ENCODE assay signal across 9 cellular contexts in the genomic region with DNA sequence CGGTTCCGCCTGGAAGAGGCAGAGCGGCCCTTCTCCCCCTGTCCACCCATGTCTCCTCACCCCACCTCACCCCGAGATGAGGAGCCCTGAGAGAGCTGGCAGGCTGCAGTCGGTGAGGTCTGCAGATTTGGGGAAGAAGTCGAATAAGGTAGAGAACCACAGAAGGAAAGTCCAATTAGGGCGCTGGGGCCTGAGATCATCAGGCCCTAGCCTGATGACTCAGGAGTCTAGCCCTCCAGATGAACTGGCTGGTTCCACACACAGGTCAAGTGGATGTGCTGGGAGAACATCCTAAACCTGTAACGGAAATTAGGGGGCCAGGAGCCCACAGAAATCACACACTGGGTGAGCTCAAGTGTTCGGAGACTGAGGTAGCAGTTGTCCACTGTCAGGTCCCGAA. TPM values are rescaled to one million over a fixed set of nuclear protein-coding genes. Genes with fewer than 3 reads are reported as not detected.
A peak's percentile ranks its signal among the peaks of the same experiment; 100 is the strongest.
DNase-seq lines count a peak whose midpoint lies in the region; ATAC-seq, FAIRE-seq and TF ChIP-seq lines count a peak whose summit lies in the region.
"Had no signal": no experiment of that assay in that cellular context is flagged by ENCODE, and none has a peak within 500 bp of the region (broad histone marks: within the 10 kb centered on the region; RNA-seq: fewer than 3 reads in every experiment).

No MANE protein-coding gene starts in this region.

- no peak overlapping the region for H3K9ac ChIP-seq in KMS-11
- 0 out of 4 replicates have a peak overlapping the region, but pooled peaks of 1 of the 2 experiments have one; percentile 70 for H3K9ac ChIP-seq in K562 (ENCODE audit: insufficient read depth in 1 of 2, low read depth in 2 of 2, low read length in 2 of 2)
- H3K9ac ChIP-seq in mucosa of rectum (ENCODE audit: low read depth in 1 of 2, low read length in 2 of 2), result peak overlapping the region in 1 of 2 donors; percentile 55

- no peaks in the 10 kb centered on the region for H3K9me1 ChIP-seq in K562 (ENCODE audit: control insufficient read depth, insufficient read depth, low read length)

- in situ Hi-C loops in K562 (cut with MboI), result no loop called here

- H3K36me3 ChIP-seq in KMS-11 (ENCODE audit: insufficient read depth), result no peaks in the 10 kb centered on the region
- peaks cover 20% of the 10 kb centered on the region for H3K36me3 ChIP-seq in K562 (ENCODE audit: control insufficient read depth, insufficient read depth, low read length)
- peaks cover 16 to 19% of the 10 kb centered on the region in 2 donors for H3K36me3 ChIP-seq in mucosa of rectum (ENCODE audit: control insufficient read depth in 2 of 2, insufficient read depth in 2 of 2, low read length in 2 of 2)

- FAIRE-seq in K562 (lab: Jason Lieb, UNC) (no peak), RCC 7860 (lab: Jason Lieb, UNC) (no peak), frontal cortex (lab: Jason Lieb, UNC) (no peak)

- H2AFZ ChIP-seq in KMS-11 (ENCODE audit: low read depth), result peak overlapping the region; percentile 47; the same call in 1 of the 2 replicates
- peak overlapping the region; percentile 66; the same call in 1 of the 2 replicates for H2AFZ ChIP-seq in K562 (ENCODE audit: low read depth, low read length)

- no peak for TF ChIP-seq RAD21 in K562 (CRISPR knock-in tag; conservative IDR thresholded peaks at IDR 0.05 in 1 of 2, IDR thresholded peaks at IDR 0.05 in 1 of 2)

- no peak for TF ChIP-seq EP300 in K562 (IDR thresholded peaks at IDR 0.05; ENCODE audit: low read length)

- H3K27me3 ChIP-seq in AG04450 (ENCODE audit: control insufficient read depth, insufficient read depth, low read length) (peaks cover 1% of the 10 kb centered on the region), KMS-11 (ENCODE audit: insufficient read depth, low read depth) (no peaks in the 10 kb centered on the region), K562 (ENCODE audit: control insufficient read depth in 2 of 2, insufficient read depth in 2 of 2, low read length in 2 of 2) (no peaks in the 10 kb centered on the region), mucosa of rectum (ENCODE audit: control insufficient read depth in 2 of 2, insufficient read depth in 2 of 2, low read length in 2 of 2) (no peaks in the 10 kb centered on the region)

- H3K4me3 ChIP-seq in AG04450 (ENCODE audit: low read depth, low read length) (no peak overlapping the region), KMS-11 (IDR thresholded peaks at IDR 0.05; ENCODE audit: insufficient read depth, low read depth, low read length) (no peak overlapping the region), K562 (no peak overlapping the region), mucosa of rectum (ENCODE audit: low read length in 2 of 2) (peak overlapping the region; percentile 94 to 96)

- H3K79me2 ChIP-seq in KMS-11 (ENCODE audit: insufficient read depth, low read depth), result peaks cover 17% of the 10 kb centered on the region
- peaks cover 23% of the 10 kb centered on the region for H3K79me2 ChIP-seq in K562 (ENCODE audit: control insufficient read depth, insufficient read depth, low read length)

- CTCF ChIA-PET in AG04450 (lab: Charles Lee) (interaction anchor here (1.1 to 2.7 kb wide), 4 partner anchors 18 to 116 kb away, joined by 4 to 32 read pairs (median 6); no protein-coding TSS in a partner anchor), K562 (lab: Yijun Ruan, JAX; ENCODE audit: low intra/inter-chr PET ratio) (no interaction called here)

- no peak for TF ChIP-seq POLR2A in K562 (conservative IDR thresholded peaks at IDR 0.05)

- ATAC-seq in K562 (no peak), GM21737 (IDR thresholded peaks at IDR 0.05; ENCODE audit: unreplicated experiment) (no peak), HG03521 (IDR thresholded peaks at IDR 0.05; ENCODE audit: unreplicated experiment) (no peak)

- H3K4me1 ChIP-seq in KMS-11 (ENCODE audit: low read depth, poor library complexity, severe bottlenecking), result peaks cover 19% of the 10 kb centered on the region
- H3K4me1 ChIP-seq in K562 (replicated peaks in 1 of 2; ENCODE audit: control insufficient read depth in 2 of 2, insufficient read depth in 2 of 2, low read length in 2 of 2), result peaks cover 7 to 10% of the 10 kb centered on the region in 2 experiments; a peak in 3 of 5 replicates
- peaks cover 8 to 14% of the 10 kb centered on the region in 2 donors for H3K4me1 ChIP-seq in mucosa of rectum (ENCODE audit: control insufficient read depth in 2 of 2, insufficient read depth in 2 of 2, low read length in 2 of 2)

- 98% methylated on average over 6 of the region's 10 CpGs for WGBS in K562 (ENCODE audit: insufficient coverage, low coverage, missing lambda C conversion rate)

- no peak for DNase-seq in AG04450 (ENCODE audit: low read depth, low spot score)
- no peak for DNase-seq in K562 (ENCODE audit: extremely low read depth in 1 of 4, low spot score in 3 of 4)
- no peak for DNase-seq in RCC 7860 (ENCODE audit: low spot score)
- no peak for DNase-seq in frontal cortex (ENCODE audit: low spot score in 2 of 2)
- DNase-seq: stimulated activated CD4-positive, alpha-beta T cell treated with anti-CD3 and anti-CD28 coated beads, Interleukin-15, amount 100 ng/mL, for 24 hours had no signal

- H3K4me2 ChIP-seq in KMS-11 (peak overlapping the region; percentile 63), K562 (ENCODE audit: insufficient read depth, low read length) (peak overlapping the region; percentile 92)

- H4K20me1 ChIP-seq in KMS-11 (ENCODE audit: insufficient read depth), result no peaks in the 10 kb centered on the region
- no peaks in the 10 kb centered on the region for H4K20me1 ChIP-seq in K562 (replicated peaks; ENCODE audit: control insufficient read depth, insufficient read depth, low read length)

- intact Hi-C loops in K562 (cut with micrococcal nuclease), result no loop called here

- BruUV-seq in K562 (replicated peaks; lab: Mats Ljungman, UMichigan), result no TSS peak

- POLR2A ChIA-PET in AG04450 (lab: Yijun Ruan, JAX) (interaction anchor here (1.0 kb wide), 1 partner anchor 82 kb away, joined by 3 read pairs; no protein-coding TSS in a partner anchor), K562 (lab: Yijun Ruan, JAX) (no interaction called here)

- TF ChIP-seq CTCF in AG04450 (IDR thresholded peaks at IDR 0.05; ENCODE audit: low read depth, low read length) (no peak), KMS-11 (conservative IDR thresholded peaks at IDR 0.05; ENCODE audit: low read depth, low read length) (no peak), K562 (IDR thresholded peaks at IDR 0.05 in 2 of 3, conservative IDR thresholded peaks at IDR 0.05 in 1 of 3; ENCODE audit: insufficient read depth in 2 of 3, low read depth in 1 of 3, low read length in 3 of 3) (no peak)

- H3K27ac ChIP-seq in AG04450 (ENCODE audit: low read depth, low read length) (peak overlapping the region; percentile 48), KMS-11 (no peak overlapping the region), K562 (ENCODE audit: extremely low read depth, low read depth, low read length) (peak overlapping the region; percentile 79; the same call in 2 of the 3 replicates), mucosa of rectum (ENCODE audit: low read depth in 2 of 2, low read length in 2 of 2) (peak overlapping the region; percentile 85 to 86)

- H3K9me3 ChIP-seq in AG04450 (ENCODE audit: control insufficient read depth, insufficient read depth, low read length) (no peaks in the 10 kb centered on the region), K562 (replicated peaks; ENCODE audit: control insufficient read depth, insufficient read depth, low read depth, low read length) (no peaks in the 10 kb centered on the region), mucosa of rectum (ENCODE audit: control insufficient read depth in 2 of 2, low read length in 2 of 2) (no peaks in the 10 kb centered on the region)

RNA-seq across cellular contexts. Expression of a gene that starts 1.1 kb away (rescaled TPM):
- polyA plus RNA-seq in AG04450 (2011; rRNA removed), result 55.3 and 62.7 TPM in 2 replicates
- polyA minus RNA-seq in AG04450 (2011; rRNA and poly(A)+ RNA removed), result 25.3 and 27.5 TPM in 2 replicates
- total RNA-seq in K562 (2011; cell fraction: chromatin; rRNA removed; ENCODE audit: low replicate concordance), result 312 and 387 TPM in 2 replicates
- 235 and 245 TPM in 2 replicates for total RNA-seq in K562 (2011; cell fraction: nucleolus; rRNA removed)
- total RNA-seq in K562 (2011; cell fraction: nucleoplasm; rRNA removed), result 205 and 234 TPM in 2 replicates
- 63.5 and 83.7 TPM in 2 replicates for total RNA-seq in K562 (2014; rRNA removed)
- 62.6 and 65.6 TPM in 2 replicates for total RNA-seq in K562 (2014; rRNA removed; fragmentation: Illumina TruSeq; extraction: Trizol)
- total RNA-seq in K562 (2015; rRNA removed; fragmentation: Illumina TruSeq; extraction: Trizol), result 75.6 and 80.3 TPM in 2 replicates
- 82.7 and 83.6 TPM in 2 replicates for total RNA-seq in K562 (2021)
- 119 and 168 TPM in 2 replicates for polyA plus RNA-seq in K562 (2011; rRNA removed)
- polyA plus RNA-seq in K562 (2011; cell fraction: cytosol; rRNA removed), result 85.7 and 125 TPM in 2 replicates
- polyA plus RNA-seq in K562 (2011; cell fraction: nucleus; rRNA removed), result 549 and 894 TPM in 2 replicates
- polyA plus RNA-seq in K562 (2012), result 57.2 and 95.2 TPM in 2 replicates
- polyA plus RNA-seq in K562 (2014; fragmentation: Illumina TruSeq; extraction: Trizol), result 97.6 and 105 TPM in 2 replicates
- polyA plus RNA-seq in K562 (2014; fragmentation: Nextera tagmentation; extraction: Ambion mirVana), result 100 to 1,000 TPM in 1 of 2 experiments, 10 to 100 TPM in 1; 90.0 to 150 TPM
- 119 and 131 TPM in 2 replicates for polyA plus RNA-seq in K562 (2014; rRNA removed)
- polyA minus RNA-seq in K562 (2011; rRNA and poly(A)+ RNA removed), result 40.4 and 53.4 TPM in 2 replicates
- polyA minus RNA-seq in K562 (2011; cell fraction: cytosol; rRNA and poly(A)+ RNA removed), result 18.0 and 21.2 TPM in 2 replicates
- 67.7 and 105 TPM in 2 replicates for polyA minus RNA-seq in K562 (2011; cell fraction: nucleus; rRNA and poly(A)+ RNA removed)
- 27.7 TPM for total RNA-seq in frontal cortex

RNA-seq across cellular contexts. Expression of a gene that starts 10.4 kb away (rescaled TPM):
- polyA plus RNA-seq in AG04450 (2011; rRNA removed), result 0.06 TPM in 1 of 2 replicates, not detected in the other
- polyA minus RNA-seq in AG04450 (2011; rRNA and poly(A)+ RNA removed), result not detected in 2 replicates
- 0.86 TPM in 1 of 2 replicates, not detected in the other for total RNA-seq in K562 (2011; cell fraction: chromatin; rRNA removed; ENCODE audit: low replicate concordance)
- total RNA-seq in K562 (2011; cell fraction: nucleolus; rRNA removed), result not detected in 2 replicates
- 1.1 TPM in 1 of 2 replicates, not detected in the other for total RNA-seq in K562 (2011; cell fraction: nucleoplasm; rRNA removed)
- total RNA-seq in K562 (2014; rRNA removed), result not detected in 2 replicates
- total RNA-seq in K562 (2014; rRNA removed; fragmentation: Illumina TruSeq; extraction: Trizol), result not detected in 2 replicates
- total RNA-seq in K562 (2015; rRNA removed; fragmentation: Illumina TruSeq; extraction: Trizol), result not detected in 2 replicates
- total RNA-seq in K562 (2021), result not detected in 2 replicates
- polyA plus RNA-seq in K562 (2011; rRNA removed), result 0.06 and 0.07 TPM in 2 replicates
- 0.10 TPM in 1 of 2 replicates, not detected in the other for polyA plus RNA-seq in K562 (2011; cell fraction: cytosol; rRNA removed)
- polyA plus RNA-seq in K562 (2011; cell fraction: nucleus; rRNA removed), result 0.18 and 0.20 TPM in 2 replicates
- not detected in 2 replicates for polyA plus RNA-seq in K562 (2012)
- polyA plus RNA-seq in K562 (2014; fragmentation: Illumina TruSeq; extraction: Trizol), result not detected in 2 replicates
- polyA plus RNA-seq in K562 (2014; fragmentation: Nextera tagmentation; extraction: Ambion mirVana), result not detected
- 0.09 TPM in 1 of 2 replicates, not detected in the other for polyA plus RNA-seq in K562 (2014; rRNA removed)
- polyA minus RNA-seq in K562 (2011; rRNA and poly(A)+ RNA removed), result not detected in 2 replicates
- not detected in 2 replicates for polyA minus RNA-seq in K562 (2011; cell fraction: cytosol; rRNA and poly(A)+ RNA removed)
- polyA minus RNA-seq in K562 (2011; cell fraction: nucleus; rRNA and poly(A)+ RNA removed), result 0.67 TPM in 1 of 2 replicates, not detected in the other
- total RNA-seq in frontal cortex, result not detected

RNA-seq across cellular contexts. Expression of a gene that starts 33.4 kb away (rescaled TPM):
- polyA plus RNA-seq in AG04450 (2011; rRNA removed) (not detected in 2 replicates), K562 (2011; rRNA removed) (not detected in 2 replicates), K562 (2014; fragmentation: Illumina TruSeq; extraction: Trizol) (not detected in 2 replicates), K562 (2014; fragmentation: Nextera tagmentation; extraction: Ambion mirVana) (not detected), K562 (2014; rRNA removed) (not detected in 2 replicates)
- not detected in 2 replicates for polyA minus RNA-seq in AG04450 (2011; rRNA and poly(A)+ RNA removed)
- total RNA-seq in K562 (2011; cell fraction: chromatin; rRNA removed; ENCODE audit: low replicate concordance), result not detected in 2 replicates
- total RNA-seq in K562 (2011; cell fraction: nucleolus; rRNA removed), result not detected in 2 replicates
- total RNA-seq in K562 (2011; cell fraction: nucleoplasm; rRNA removed), result not detected in 2 replicates
- total RNA-seq in K562 (2014; rRNA removed) (not detected in 2 replicates), K562 (2014; rRNA removed; fragmentation: Illumina TruSeq; extraction: Trizol) (not detected in 2 replicates), K562 (2015; rRNA removed; fragmentation: Illumina TruSeq; extraction: Trizol) (not detected in 2 replicates), K562 (2021) (not detected in 2 replicates), frontal cortex (not detected)
- polyA plus RNA-seq in K562 (2011; cell fraction: cytosol; rRNA removed), result not detected in 2 replicates
- not detected in 2 replicates for polyA plus RNA-seq in K562 (2011; cell fraction: nucleus; rRNA removed)
- not detected in 2 replicates for polyA plus RNA-seq in K562 (2012)
- polyA minus RNA-seq in K562 (2011; rRNA and poly(A)+ RNA removed), result not detected in 2 replicates
- polyA minus RNA-seq in K562 (2011; cell fraction: cytosol; rRNA and poly(A)+ RNA removed), result not detected in 2 replicates
- polyA minus RNA-seq in K562 (2011; cell fraction: nucleus; rRNA and poly(A)+ RNA removed), result not detected in 2 replicates

RNA-seq across cellular contexts. Expression of a gene that starts 36.1 kb away (rescaled TPM):
- 0.66 and 1.0 TPM in 2 replicates for polyA plus RNA-seq in AG04450 (2011; rRNA removed)
- polyA minus RNA-seq in AG04450 (2011; rRNA and poly(A)+ RNA removed), result 1.1 TPM in 1 of 2 replicates, not detected in the other
- total RNA-seq in K562 (2011; cell fraction: chromatin; rRNA removed; ENCODE audit: low replicate concordance), result 236 and 348 TPM in 2 replicates
- 137 and 162 TPM in 2 replicates for total RNA-seq in K562 (2011; cell fraction: nucleolus; rRNA removed)
- total RNA-seq in K562 (2011; cell fraction: nucleoplasm; rRNA removed), result 212 and 255 TPM in 2 replicates
- total RNA-seq in K562 (2014; rRNA removed), result 44.5 and 62.1 TPM in 2 replicates
- 24.9 and 28.2 TPM in 2 replicates for total RNA-seq in K562 (2014; rRNA removed; fragmentation: Illumina TruSeq; extraction: Trizol)
- 27.5 and 28.5 TPM in 2 replicates for total RNA-seq in K562 (2015; rRNA removed; fragmentation: Illumina TruSeq; extraction: Trizol)
- total RNA-seq in K562 (2021), result 37.4 and 41.0 TPM in 2 replicates
- polyA plus RNA-seq in K562 (2011; rRNA removed), result 66.3 and 105 TPM in 2 replicates
- polyA plus RNA-seq in K562 (2011; cell fraction: cytosol; rRNA removed), result 81.1 and 138 TPM in 2 replicates
- polyA plus RNA-seq in K562 (2011; cell fraction: nucleus; rRNA removed), result 200 and 241 TPM in 2 replicates
- polyA plus RNA-seq in K562 (2012), result 41.0 and 60.2 TPM in 2 replicates
- polyA plus RNA-seq in K562 (2014; fragmentation: Illumina TruSeq; extraction: Trizol), result 81.2 and 81.3 TPM in 2 replicates
- 10 to 100 TPM; 10.1 to 22.9 TPM for polyA plus RNA-seq in K562 (2014; fragmentation: Nextera tagmentation; extraction: Ambion mirVana)
- polyA plus RNA-seq in K562 (2014; rRNA removed), result 59.3 and 67.3 TPM in 2 replicates
- polyA minus RNA-seq in K562 (2011; rRNA and poly(A)+ RNA removed), result 42.2 and 67.9 TPM in 2 replicates
- polyA minus RNA-seq in K562 (2011; cell fraction: cytosol; rRNA and poly(A)+ RNA removed), result 15.7 and 39.4 TPM in 2 replicates
- polyA minus RNA-seq in K562 (2011; cell fraction: nucleus; rRNA and poly(A)+ RNA removed), result 54.4 and 64.0 TPM in 2 replicates
- total RNA-seq in frontal cortex, result 92.9 TPM

RNA-seq across cellular contexts. Expression of a gene that starts 41.3 kb away (rescaled TPM):
- polyA plus RNA-seq in AG04450 (2011; rRNA removed), result not detected in 2 replicates
- not detected in 2 replicates for polyA minus RNA-seq in AG04450 (2011; rRNA and poly(A)+ RNA removed)
- 0.19 TPM in 1 of 2 replicates, not detected in the other for total RNA-seq in K562 (2011; cell fraction: chromatin; rRNA removed; ENCODE audit: low replicate concordance)
- not detected in 2 replicates for total RNA-seq in K562 (2011; cell fraction: nucleolus; rRNA removed)
- total RNA-seq in K562 (2011; cell fraction: nucleoplasm; rRNA removed), result not detected in 2 replicates
- total RNA-seq in K562 (2014; rRNA removed), result 0.18 and 0.24 TPM in 2 replicates
- total RNA-seq in K562 (2014; rRNA removed; fragmentation: Illumina TruSeq; extraction: Trizol), result not detected in 2 replicates
- total RNA-seq in K562 (2015; rRNA removed; fragmentation: Illumina TruSeq; extraction: Trizol), result not detected in 2 replicates
- total RNA-seq in K562 (2021), result not detected in 2 replicates
- polyA plus RNA-seq in K562 (2011; rRNA removed), result not detected in 2 replicates
- polyA plus RNA-seq in K562 (2011; cell fraction: cytosol; rRNA removed), result not detected in 2 replicates
- polyA plus RNA-seq in K562 (2011; cell fraction: nucleus; rRNA removed), result 0.33 TPM in 1 of 2 replicates, not detected in the other
- not detected in 2 replicates for polyA plus RNA-seq in K562 (2012)
- polyA plus RNA-seq in K562 (2014; fragmentation: Illumina TruSeq; extraction: Trizol), result not detected in 2 replicates
- polyA plus RNA-seq in K562 (2014; fragmentation: Nextera tagmentation; extraction: Ambion mirVana), result not detected
- not detected in 2 replicates for polyA plus RNA-seq in K562 (2014; rRNA removed)
- polyA minus RNA-seq in K562 (2011; rRNA and poly(A)+ RNA removed), result not detected in 2 replicates
- polyA minus RNA-seq in K562 (2011; cell fraction: cytosol; rRNA and poly(A)+ RNA removed), result not detected in 2 replicates
- polyA minus RNA-seq in K562 (2011; cell fraction: nucleus; rRNA and poly(A)+ RNA removed), result not detected in 2 replicates
- total RNA-seq in frontal cortex, result not detected

Comparison
In these comparisons a context has a peak if more than half of its experiments do, and no peak if none do; other contexts are left out.
1. H3K4me3 ChIP-seq: peak in mucosa of rectum (2 of 2); none in AG04450 (single experiment), KMS-11 (single experiment) and K562 (single experiment).